Comparison of ENCODE assay signal across 18 cellular contexts in the genomic region with DNA sequence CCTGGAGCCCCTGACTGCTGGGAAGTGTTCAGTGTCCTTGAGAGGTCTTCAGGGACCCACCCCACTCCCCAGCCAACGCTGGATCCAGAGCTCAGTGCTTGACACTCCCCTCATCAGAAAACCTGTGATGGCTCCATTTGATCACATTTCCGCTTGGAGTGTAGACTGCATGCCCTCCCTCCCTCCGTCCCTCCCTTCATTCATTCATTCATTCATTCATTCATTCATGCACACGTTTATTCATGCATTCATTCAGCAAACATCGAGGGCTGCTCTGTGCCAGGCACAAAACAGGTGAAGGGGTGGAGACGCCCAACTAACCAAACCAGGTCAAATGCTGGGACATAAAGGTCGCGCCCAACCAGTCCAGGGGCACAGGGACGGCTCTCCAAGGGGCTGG. TPM values are rescaled to one million over a fixed set of nuclear protein-coding genes. Genes with fewer than 3 reads are reported as not detected.
DNase-seq lines count a peak whose midpoint lies in the region; ATAC-seq and TF ChIP-seq lines count a peak whose summit lies in the region.
"Had no signal": no experiment of that assay in that cellular context is flagged by ENCODE, and none has a peak within 500 bp of the region (broad histone marks: within the 10 kb centered on the region; RNA-seq: fewer than 3 reads in every experiment).

No MANE protein-coding gene starts in this region.

- ATAC-seq in stimulated activated naive B cell treated with anti-CD40 and anti-IgM and Interleukin-4, amounts not matched to agents 10 μg/mL and 1 μg/mL and 100 μg/mL, for 72 hours (replicated peaks): no peak
- ATAC-seq in Right ventricle myocardium superior (ENCODE audit: poor library complexity): no peak

- CTCF ChIA-PET in A673 (lab: Charles Lee): no interaction called here

- H3K9me3 ChIP-seq in OCI-LY3 (ENCODE audit: insufficient read depth, low read length) (peaks cover 31% of the 10 kb centered on the region), A673 (ENCODE audit: low read depth, low read length, poor library complexity, severe bottlenecking) (peaks cover 2% of the 10 kb centered on the region)

- peaks cover 12% of the 10 kb centered on the region for H4K20me1 ChIP-seq in OCI-LY3 (ENCODE audit: insufficient read depth, low read length)

- H3K27me3 Mint-ChIP-seq in activated naive CD4-positive, alpha-beta T cell treated with anti-CD3 and anti-CD28 coated beads, Interleukin-2, amount 50 U/mL, for 24 hours: no peaks in the 10 kb centered on the region
- peaks cover 10% of the 10 kb centered on the region for H3K27me3 Mint-ChIP-seq in dendritic cell treated with granulocyte-macrophage colony-stimulating factor and Interleukin-4, amounts not matched to agents 40 ng/mL and 50 ng/mL, for 4 days
- H3K27me3 Mint-ChIP-seq in stimulated activated naive B cell treated with anti-CD40 and anti-IgM and Interleukin-4, amounts not matched to agents 10 μg/mL and 1 μg/mL and 100 μg/mL, for 72 hours: no peaks in the 10 kb centered on the region

- H3K36me3 ChIP-seq in OCI-LY3 (replicated peaks; ENCODE audit: low read depth, low read length) (peaks cover 62% of the 10 kb centered on the region), A673 (ENCODE audit: insufficient read depth, low read length, poor library complexity, severe bottlenecking) (peaks cover 4% of the 10 kb centered on the region)

- POLR2A ChIA-PET in A673 (lab: Charles Lee; ENCODE audit: low non-redundant PET): no interaction called here

- H3K9ac ChIP-seq in OCI-LY3 (ENCODE audit: low read length): no peak overlapping the region; the same call in 1 of the 2 replicates

- no peak for DNase-seq in activated naive CD4-positive, alpha-beta T cell treated with Interleukin-2 at 50 U/mL for 16 hours
- no peak for DNase-seq in stimulated activated naive B cell treated with anti-CD40 and anti-IgM and Interleukin-4, amounts not matched to agents 10 μg/mL and 1 μg/mL and 100 μg/mL, for 72 hours
- no peak for DNase-seq in A673 (ENCODE audit: low spot score)
- DNase-seq in hepatic stellate cell (ENCODE audit: low spot score): no peak
- no peak for DNase-seq in Right ventricle myocardium superior
- DNase-seq: GDM1, GOT3, KG1, NCI-H187, NCI-H2227 treated with DMSO at 0.1 percent for 48 hours, NCI-H510A treated with DMSO at 0.1 percent for 48 hours, NCI-H774, PC-9 had no signal

- TF ChIP-seq CTCF in OCI-LY3 (IDR thresholded peaks at IDR 0.05; ENCODE audit: low read depth, low read length) (no peak), A673 (conservative IDR thresholded peaks at IDR 0.05; ENCODE audit: low read depth, low read length) (no peak)

- H3K4me1 Mint-ChIP-seq in activated naive CD4-positive, alpha-beta T cell treated with anti-CD3 and anti-CD28 coated beads, Interleukin-2, amount 50 U/mL, for 24 hours: peaks cover 22% of the 10 kb centered on the region
- H3K4me1 Mint-ChIP-seq in dendritic cell treated with granulocyte-macrophage colony-stimulating factor and Interleukin-4, amounts not matched to agents 40 ng/mL and 50 ng/mL, for 4 days (ENCODE audit: low read depth): peaks cover 57% of the 10 kb centered on the region
- H3K4me1 Mint-ChIP-seq in stimulated activated naive B cell treated with anti-CD40 and anti-IgM and Interleukin-4, amounts not matched to agents 10 μg/mL and 1 μg/mL and 100 μg/mL, for 72 hours: peaks cover 55 to 79% of the 10 kb centered on the region in 2 donors

- H3K36me3 Mint-ChIP-seq in activated naive CD4-positive, alpha-beta T cell treated with anti-CD3 and anti-CD28 coated beads, Interleukin-2, amount 50 U/mL, for 24 hours: peaks cover 2% of the 10 kb centered on the region
- H3K36me3 Mint-ChIP-seq in dendritic cell treated with granulocyte-macrophage colony-stimulating factor and Interleukin-4, amounts not matched to agents 40 ng/mL and 50 ng/mL, for 4 days (ENCODE audit: low read depth): peaks cover 27% of the 10 kb centered on the region
- peaks cover 39 to 61% of the 10 kb centered on the region in 2 donors for H3K36me3 Mint-ChIP-seq in stimulated activated naive B cell treated with anti-CD40 and anti-IgM and Interleukin-4, amounts not matched to agents 10 μg/mL and 1 μg/mL and 100 μg/mL, for 72 hours

- H3K4me3 Mint-ChIP-seq in activated naive CD4-positive, alpha-beta T cell treated with anti-CD3 and anti-CD28 coated beads, Interleukin-2, amount 50 U/mL, for 24 hours: no peak overlapping the region
- H3K4me3 Mint-ChIP-seq in dendritic cell treated with granulocyte-macrophage colony-stimulating factor and Interleukin-4, amounts not matched to agents 40 ng/mL and 50 ng/mL, for 4 days: no peak overlapping the region
- H3K4me3 Mint-ChIP-seq in stimulated activated naive B cell treated with anti-CD40 and anti-IgM and Interleukin-4, amounts not matched to agents 10 μg/mL and 1 μg/mL and 100 μg/mL, for 72 hours: peak overlapping the region; percentile 87 to 90

- no peak overlapping the region for H2AFZ ChIP-seq in OCI-LY3 (ENCODE audit: low read depth, low read length)
- H2AFZ ChIP-seq: PC-9 had no signal

- peaks cover 5% of the 10 kb centered on the region for H3K9me3 Mint-ChIP-seq in activated naive CD4-positive, alpha-beta T cell treated with anti-CD3 and anti-CD28 coated beads, Interleukin-2, amount 50 U/mL, for 24 hours
- H3K9me3 Mint-ChIP-seq in dendritic cell treated with granulocyte-macrophage colony-stimulating factor and Interleukin-4, amounts not matched to agents 40 ng/mL and 50 ng/mL, for 4 days: peaks cover 9% of the 10 kb centered on the region
- peaks cover 8 to 12% of the 10 kb centered on the region in 2 donors for H3K9me3 Mint-ChIP-seq in stimulated activated naive B cell treated with anti-CD40 and anti-IgM and Interleukin-4, amounts not matched to agents 10 μg/mL and 1 μg/mL and 100 μg/mL, for 72 hours

- H3K4me2 ChIP-seq in OCI-LY3 (ENCODE audit: low read length): no peak overlapping the region
- H3K4me2 ChIP-seq: PC-9 had no signal

- H3K27me3 ChIP-seq in OCI-LY3 (ENCODE audit: low read depth, low read length) (no peaks in the 10 kb centered on the region), A673 (replicated peaks; ENCODE audit: insufficient read depth, low read depth, low read length, poor library complexity) (no peaks in the 10 kb centered on the region)

- peak overlapping the region; percentile 97 for H3K27ac ChIP-seq in OCI-LY3 (ENCODE audit: low read length)
- H3K27ac ChIP-seq in A673 (ENCODE audit: low read depth, low read length, poor library complexity, severe bottlenecking): no peak overlapping the region
- H3K27ac ChIP-seq: C4-2B, PC-9, RWPE1 had no signal

- H3K4me3 ChIP-seq in OCI-LY3 (ENCODE audit: low read length) (peak overlapping the region; percentile 1; the same call in 1 of the 2 replicates), A673 (ENCODE audit: low read depth, low read length, poor library complexity, severe bottlenecking) (no peak overlapping the region)
- H3K4me3 ChIP-seq: PC-9 had no signal

- intact Hi-C loops in dendritic cell treated with granulocyte-macrophage colony-stimulating factor and Interleukin-4, amounts not matched to agents 40 ng/mL and 50 ng/mL, for 4 days (cut with micrococcal nuclease): no loop called here
- intact Hi-C loops in A673 (cut with micrococcal nuclease; ENCODE audit: unreplicated experiment): no loop called here
- intact Hi-C loops in Right ventricle myocardium superior (cut with DNase I): no loop called here

- H3K4me1 ChIP-seq in OCI-LY3 (ENCODE audit: low read length) (peaks cover 76% of the 10 kb centered on the region), A673 (ENCODE audit: insufficient read depth, low read length, poor library complexity, severe bottlenecking) (peaks cover 2% of the 10 kb centered on the region)

- BruUV-seq in A673 (replicated peaks; lab: Mats Ljungman, UMichigan): no TSS peak

- peak overlapping the region; percentile 17 for H3K27ac Mint-ChIP-seq in activated naive CD4-positive, alpha-beta T cell treated with anti-CD3 and anti-CD28 coated beads, Interleukin-2, amount 50 U/mL, for 24 hours
- H3K27ac Mint-ChIP-seq in dendritic cell treated with granulocyte-macrophage colony-stimulating factor and Interleukin-4, amounts not matched to agents 40 ng/mL and 50 ng/mL, for 4 days: peak overlapping the region; percentile 32
- H3K27ac Mint-ChIP-seq in stimulated activated naive B cell treated with anti-CD40 and anti-IgM and Interleukin-4, amounts not matched to agents 10 μg/mL and 1 μg/mL and 100 μg/mL, for 72 hours: peak overlapping the region; percentile 92

- peaks cover 68% of the 10 kb centered on the region for H3K79me2 ChIP-seq in OCI-LY3 (ENCODE audit: low read length)

RNA-seq across cellular contexts. Expression of a gene that starts 13.7 kb away (rescaled TPM):
- total RNA-seq in A673 (2021): 80.1 and 94.4 TPM in 2 replicates
- total RNA-seq in Right ventricle myocardium superior: 19.6 TPM

RNA-seq across cellular contexts. Expression of a gene that starts 30.3 kb away (rescaled TPM):
- total RNA-seq in A673 (2021) (91.3 and 93.5 TPM in 2 replicates), Right ventricle myocardium superior (29.9 TPM)

RNA-seq across cellular contexts. Expression of a gene that starts 54.8 kb away (rescaled TPM):
- total RNA-seq in A673 (2021) (3.0 and 6.9 TPM in 2 replicates), Right ventricle myocardium superior (64.2 TPM)

Comparison
In these comparisons a context has a peak if more than half of its experiments do, and no peak if none do; other contexts are left out.
1. H3K27ac Mint-ChIP-seq: peak in every context shown above with its lines; median percentile 92 in stimulated activated naive B cell treated with anti-CD40 and anti-IgM and Interleukin-4, amounts not matched to agents 10 μg/mL and 1 μg/mL and 100 μg/mL, for 72 hours; 32 in dendritic cell treated with granulocyte-macrophage colony-stimulating factor and Interleukin-4, amounts not matched to agents 40 ng/mL and 50 ng/mL, for 4 days; 17 in activated naive CD4-positive, alpha-beta T cell treated with anti-CD3 and anti-CD28 coated beads, Interleukin-2, amount 50 U/mL, for 24 hours.
2. H3K4me3 Mint-ChIP-seq: peak in stimulated activated naive B cell treated with anti-CD40 and anti-IgM and Interleukin-4, amounts not matched to agents 10 μg/mL and 1 μg/mL and 100 μg/mL, for 72 hours (2 of 2); none in activated naive CD4-positive, alpha-beta T cell treated with anti-CD3 and anti-CD28 coated beads, Interleukin-2, amount 50 U/mL, for 24 hours (single experiment) and dendritic cell treated with granulocyte-macrophage colony-stimulating factor and Interleukin-4, amounts not matched to agents 40 ng/mL and 50 ng/mL, for 4 days (single experiment).